Comparison of ENCODE assay signal across 25 cellular contexts in the genomic region with DNA sequence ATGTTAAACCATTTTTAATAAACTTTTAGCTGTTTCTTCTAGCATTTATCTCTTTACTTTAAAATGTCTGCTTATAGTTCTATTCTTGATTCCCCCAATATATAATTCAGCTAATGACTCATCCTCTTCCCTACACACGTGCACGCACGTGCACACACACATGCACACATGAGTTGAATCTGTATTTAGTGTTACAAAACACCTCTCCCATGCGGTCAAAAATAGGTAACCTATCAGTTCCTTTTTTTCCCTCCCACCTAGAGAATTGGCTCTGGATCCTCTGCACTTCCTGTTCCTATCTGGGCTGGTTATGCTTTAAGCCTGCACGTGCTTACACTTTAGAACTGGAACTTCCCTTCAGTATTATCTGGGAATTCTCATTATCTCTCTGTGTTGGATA.
DNase-seq lines count a peak whose midpoint lies in the region; ATAC-seq, FAIRE-seq and TF ChIP-seq lines count a peak whose summit lies in the region.
"Had no signal": no experiment of that assay in that cellular context is flagged by ENCODE, and none has a peak within 500 bp of the region (broad histone marks: within the 10 kb centered on the region; RNA-seq: fewer than 3 reads in every experiment).

No MANE protein-coding gene starts in this region.

- intact Hi-C loops in kidney (cut with DNase I) (no loop called here), upper lobe of right lung (cut with DNase I) (no loop called here)

- H3K4me3 ChIP-seq in GM12864 (ENCODE audit: low read depth, low read length) (no peak overlapping the region), kidney (ENCODE audit: low read length in 2 of 2) (no peak overlapping the region), upper lobe of right lung (no peak overlapping the region)
- H3K4me3 ChIP-seq: BLaER1, cardiac muscle cell, dorsolateral prefrontal cortex, SJSA1, skin epidermis had no signal

- no peaks in the 10 kb centered on the region for H3K4me1 ChIP-seq in kidney (ENCODE audit: control insufficient read depth in 1 of 2, insufficient read depth in 1 of 2, low read depth in 1 of 2, low read length in 2 of 2)
- no peaks in the 10 kb centered on the region for H3K4me1 ChIP-seq in upper lobe of right lung
- H3K4me1 ChIP-seq: BLaER1, SJSA1 had no signal

- TF ChIP-seq CTCF in GM12864 (IDR thresholded peaks at IDR 0.05; ENCODE audit: low read depth, low read length, missing control alignments) (no peak), kidney (IDR thresholded peaks at IDR 0.05; ENCODE audit: borderline replicate concordance, extremely low read depth, insufficient read depth) (no peak), upper lobe of right lung (IDR thresholded peaks at IDR 0.05) (no peak)

- in situ Hi-C loops in KBM-7 (cut with MboI; ENCODE audit: low pct_unique_long_range_greater_than_20kb, low sequenced_read_pairs): no loop called here

- H3K36me3 ChIP-seq in kidney (ENCODE audit: control insufficient read depth in 1 of 2, insufficient read depth in 2 of 2, low read length in 2 of 2) (peaks cover 9 to 20% of the 10 kb centered on the region in 2 donors), upper lobe of right lung (peaks cover 71% of the 10 kb centered on the region)

- FAIRE-seq in kidney (lab: Jason Lieb, UNC): peak; percentile 38
- FAIRE-seq: urothelium cell line had no signal

- H3K27ac ChIP-seq in kidney (ENCODE audit: low read depth in 2 of 2, low read length in 2 of 2): no peak overlapping the region
- H3K27ac ChIP-seq in upper lobe of right lung: no peak overlapping the region
- H3K27ac ChIP-seq: BLaER1, cardiac muscle cell, dorsolateral prefrontal cortex, SJSA1, skin epidermis had no signal

- H3K9me3 ChIP-seq in kidney (ENCODE audit: control insufficient read depth in 1 of 2, low read length in 2 of 2) (no peaks in the 10 kb centered on the region), upper lobe of right lung (no peaks in the 10 kb centered on the region)
- H3K9me3 ChIP-seq: BLaER1, SJSA1 had no signal

- DNase-seq in GM12864 (ENCODE audit: low read depth) (peak; percentile 29), KBM-7 (peak; percentile 66), kidney (no peak), upper lobe of right lung (no peak), NCI-H774 (lab: John Stamatoyannopoulos, UW) (no peak), left lobe of liver (ENCODE audit: low spot score) (no peak)
- DNase-seq: activated CD4-positive, alpha-beta memory T cell treated with anti-CD3 and anti-CD28 coated beads for 36 hours; activated gamma-delta T cell treated with Interleukin-2 at 50 U/mL for 16 hours; amniotic stem cell; dorsolateral prefrontal cortex; foreskin fibroblast; hippocampal formation; mammary epithelial cell; MV-4-11; NCI-H187; NCI-H226; stimulated activated CD4-positive, alpha-beta T cell treated with anti-CD3 and anti-CD28 coated beads, Interleukin-4, amount 100 ng/mL, for 24 hours; T-helper 2 cell had no signal

- H3K9ac ChIP-seq in kidney (ENCODE audit: low read length in 2 of 2): no peak overlapping the region
- H3K9ac ChIP-seq: BLaER1 had no signal

- no peaks in the 10 kb centered on the region for H3K27me3 ChIP-seq in upper lobe of right lung
- H3K27me3 ChIP-seq: BLaER1, cardiac muscle cell, dorsolateral prefrontal cortex, SJSA1 had no signal

- ATAC-seq in GM19467 (IDR thresholded peaks at IDR 0.05; ENCODE audit: unreplicated experiment) (peak; percentile 69), upper lobe of right lung (no peak), GM18511 (IDR thresholded peaks at IDR 0.05; ENCODE audit: unreplicated experiment) (no peak), left lobe of liver (no peak)

Comparison
In these comparisons a context has a peak if more than half of its experiments do, and no peak if none do; other contexts are left out.
1. DNase-seq: peak in GM12864 (single experiment) and KBM-7 (single experiment); none in kidney (single experiment), upper lobe of right lung (single experiment), NCI-H774 (single experiment) and left lobe of liver (single experiment).